Comparison of ENCODE assay signal across 16 cellular contexts in genomic region chr2:235445116-235445515, GRCh38.
"Had no signal": no experiment of that assay in that cellular context is flagged by ENCODE, and none has a peak within 500 bp of the region (broad histone marks: within the 10 kb centered on the region; RNA-seq: fewer than 3 reads in every experiment).

No MANE protein-coding gene starts in this region.

- ATAC-seq: activated CD8-positive, alpha-beta T cell treated with anti-CD3 and anti-CD28 coated beads, Interleukin-2, amount 10 ng/mL, durations not matched to agents 7 days and 5 days; naive thymus-derived CD8-positive, alpha-beta T cell; right cardiac atrium; stimulated activated effector memory CD8-positive, alpha-beta T cell treated with anti-CD3 and anti-CD28 coated beads, Interleukin-12 subunit alpha, Interleukin-12 subunit beta, amount 100 ng/mL, for 72 hours had no signal

- H3K27ac Mint-ChIP-seq: activated CD8-positive, alpha-beta T cell treated with anti-CD3 and anti-CD28 coated beads, Interleukin-2, amount 10 ng/mL, durations not matched to agents 7 days and 5 days; stimulated activated effector memory CD8-positive, alpha-beta T cell treated with anti-CD3 and anti-CD28 coated beads, Interleukin-12 subunit alpha, Interleukin-12 subunit beta, amount 100 ng/mL, for 72 hours had no signal

- H3K27me3 Mint-ChIP-seq: progenitor cell of endocrine pancreas had no signal

- H3K9me3 ChIP-seq: ascending aorta, colonic mucosa had no signal

- H3K4me1 Mint-ChIP-seq: stimulated activated effector memory CD8-positive, alpha-beta T cell treated with anti-CD3 and anti-CD28 coated beads, Interleukin-12 subunit alpha, Interleukin-12 subunit beta, amount 100 ng/mL, for 72 hours had no signal

- H3K27me3 ChIP-seq: ascending aorta, colonic mucosa, tibial nerve had no signal

- H3K4me3 Mint-ChIP-seq: activated CD8-positive, alpha-beta T cell treated with anti-CD3 and anti-CD28 coated beads, Interleukin-2, amount 10 ng/mL, durations not matched to agents 7 days and 5 days; naive thymus-derived CD8-positive, alpha-beta T cell; stimulated activated effector memory CD8-positive, alpha-beta T cell treated with anti-CD3 and anti-CD28 coated beads, Interleukin-12 subunit alpha, Interleukin-12 subunit beta, amount 100 ng/mL, for 72 hours had no signal

- H3K4me3 ChIP-seq: ascending aorta, colonic mucosa, lung, tibial nerve had no signal

- H3K27ac ChIP-seq: ascending aorta, colonic mucosa, tibial nerve, VCaP had no signal

- H3K9me3 Mint-ChIP-seq: stimulated activated effector memory CD8-positive, alpha-beta T cell treated with anti-CD3 and anti-CD28 coated beads, Interleukin-12 subunit alpha, Interleukin-12 subunit beta, amount 100 ng/mL, for 72 hours had no signal

- H3K36me3 Mint-ChIP-seq: stimulated activated effector memory CD8-positive, alpha-beta T cell treated with anti-CD3 and anti-CD28 coated beads, Interleukin-12 subunit alpha, Interleukin-12 subunit beta, amount 100 ng/mL, for 72 hours had no signal

- DNase-seq: activated CD4-positive, alpha-beta T cell treated with anti-CD3 and anti-CD28 coated beads for 48 hours; activated CD8-positive, alpha-beta memory T cell treated with anti-CD3 and anti-CD28 coated beads, Interleukin-2, amount 50 U/mL, for 48 hours; activated CD8-positive, alpha-beta T cell treated with anti-CD3 and anti-CD28 coated beads, Interleukin-2, amount 10 ng/mL, durations not matched to agents 7 days and 5 days; colonic mucosa; foreskin melanocyte; head of caudate nucleus; left colon; naive thymus-derived CD8-positive, alpha-beta T cell; nucleus accumbens; right cardiac atrium had no signal

- H3K36me3 ChIP-seq: ascending aorta, colonic mucosa, tibial nerve had no signal

- H3K4me1 ChIP-seq: ascending aorta, colonic mucosa, tibial nerve had no signal
